Comparison of ENCODE assay signal across 22 cellular contexts in the genomic region with DNA sequence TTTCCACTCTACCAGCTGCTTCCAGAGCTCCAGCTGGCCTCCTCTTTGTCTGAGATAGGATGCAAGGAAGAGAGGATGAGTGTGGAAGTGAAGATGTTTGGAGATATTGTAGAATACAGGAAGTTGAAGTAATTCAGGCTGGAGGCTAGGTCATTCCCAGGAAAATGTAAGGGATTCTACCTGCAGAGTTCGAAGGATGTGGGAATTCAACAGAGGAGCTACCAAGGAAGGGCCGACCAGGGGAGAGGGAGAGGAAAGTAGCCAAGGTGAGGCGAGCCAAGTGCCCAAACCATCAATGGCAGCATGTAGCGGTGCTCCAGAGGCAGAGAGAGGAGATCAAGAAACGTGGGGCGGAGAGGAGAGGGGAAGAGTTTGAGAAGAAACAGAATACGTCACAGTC. TPM values are rescaled to one million over a fixed set of nuclear protein-coding genes. Genes with fewer than 3 reads are reported as not detected.
DNase-seq lines count a peak whose midpoint lies in the region; ATAC-seq and TF ChIP-seq lines count a peak whose summit lies in the region.
"Had no signal": no experiment of that assay in that cellular context is flagged by ENCODE, and none has a peak within 500 bp of the region (broad histone marks: within the 10 kb centered on the region; RNA-seq: fewer than 3 reads in every experiment).

No MANE protein-coding gene starts in this region.

- CTCF ChIA-PET in WTC11 (lab: Charles Lee), result interaction anchor here (0.7 to 5.6 kb wide), 12 partner anchors 12 to 167 kb away, joined by 3 to 104 read pairs (median 20); no protein-coding TSS in a partner anchor

- H3K9me3 Mint-ChIP-seq in activated naive CD4-positive, alpha-beta T cell treated with anti-CD3 and anti-CD28 coated beads, Interleukin-2, amount 50 U/mL, for 24 hours, result no peaks in the 10 kb centered on the region
- H3K9me3 Mint-ChIP-seq in WTC11 (peaks cover 9% of the 10 kb centered on the region), mesothelial cell of epicardium (peaks cover 8% of the 10 kb centered on the region), type B pancreatic cell (peaks cover 7% of the 10 kb centered on the region)
- H3K9me3 Mint-ChIP-seq: effector memory CD8-positive, alpha-beta T cell had no signal

- no peaks in the 10 kb centered on the region for H3K36me3 Mint-ChIP-seq in activated naive CD4-positive, alpha-beta T cell treated with anti-CD3 and anti-CD28 coated beads, Interleukin-2, amount 50 U/mL, for 24 hours
- H3K36me3 Mint-ChIP-seq in WTC11 (no peaks in the 10 kb centered on the region; the same call in none of the 2 replicates), mesothelial cell of epicardium (peaks cover 5% of the 10 kb centered on the region), type B pancreatic cell (peaks cover 7% of the 10 kb centered on the region)

- POLR2A ChIA-PET in WTC11 (lab: Charles Lee), result no interaction called here

- H3K27me3 Mint-ChIP-seq in activated naive CD4-positive, alpha-beta T cell treated with anti-CD3 and anti-CD28 coated beads, Interleukin-2, amount 50 U/mL, for 24 hours, result peaks cover 47% of the 10 kb centered on the region
- H3K27me3 Mint-ChIP-seq in WTC11 (ENCODE audit: low read depth) (peaks cover 55% of the 10 kb centered on the region), mesothelial cell of epicardium (ENCODE audit: low read depth) (peaks cover 76% of the 10 kb centered on the region), type B pancreatic cell (peaks cover 85% of the 10 kb centered on the region)

- no peak for ATAC-seq in WTC11
- ATAC-seq in HG03460 (IDR thresholded peaks at IDR 0.05; ENCODE audit: unreplicated experiment), result no peak
- ATAC-seq: effector memory CD8-positive, alpha-beta T cell had no signal

- peak overlapping the region; percentile 24 for H3K4me3 Mint-ChIP-seq in activated naive CD4-positive, alpha-beta T cell treated with anti-CD3 and anti-CD28 coated beads, Interleukin-2, amount 50 U/mL, for 24 hours
- H3K4me3 Mint-ChIP-seq in WTC11, result peak overlapping the region; percentile 56
- H3K4me3 Mint-ChIP-seq in mesothelial cell of epicardium, result peak overlapping the region; percentile 37
- H3K4me3 Mint-ChIP-seq in type B pancreatic cell, result peak overlapping the region; percentile 72
- H3K4me3 Mint-ChIP-seq: activated CD8-positive, alpha-beta T cell treated with anti-CD3 and anti-CD28 coated beads, Interleukin-2, amount 10 ng/mL, durations not matched to agents 7 days and 5 days had no signal

- H3K4me1 Mint-ChIP-seq in activated naive CD4-positive, alpha-beta T cell treated with anti-CD3 and anti-CD28 coated beads, Interleukin-2, amount 50 U/mL, for 24 hours, result peaks cover 5% of the 10 kb centered on the region
- H3K4me1 Mint-ChIP-seq in WTC11, result peaks cover 30% of the 10 kb centered on the region
- H3K4me1 Mint-ChIP-seq in mesothelial cell of epicardium, result peaks cover 6% of the 10 kb centered on the region
- H3K4me1 Mint-ChIP-seq in type B pancreatic cell (ENCODE audit: unreplicated experiment), result peaks cover 7% of the 10 kb centered on the region

- TF ChIP-seq CTCF in WTC11 (IDR thresholded peaks at IDR 0.05) (no peak), mesothelial cell of epicardium (IDR thresholded peaks at IDR 0.05; ENCODE audit: unreplicated experiment) (no peak), type B pancreatic cell (conservative IDR thresholded peaks at IDR 0.05) (no peak)

- no peak overlapping the region for H3K27ac Mint-ChIP-seq in activated naive CD4-positive, alpha-beta T cell treated with anti-CD3 and anti-CD28 coated beads, Interleukin-2, amount 50 U/mL, for 24 hours
- H3K27ac Mint-ChIP-seq in WTC11 (no peak overlapping the region), mesothelial cell of epicardium (no peak overlapping the region), type B pancreatic cell (no peak overlapping the region)
- H3K27ac Mint-ChIP-seq: activated CD8-positive, alpha-beta T cell treated with anti-CD3 and anti-CD28 coated beads, Interleukin-2, amount 10 ng/mL, durations not matched to agents 7 days and 5 days; effector memory CD8-positive, alpha-beta T cell had no signal

- no peak for DNase-seq in activated naive CD4-positive, alpha-beta T cell treated with anti-CD3 and anti-CD28 coated beads, Interleukin-2, amount 50 U/mL, for 16 hours
- DNase-seq in WTC11 (ENCODE audit: low spot score) (no peak), mesothelial cell of epicardium (ENCODE audit: low spot score in 2 of 2, unreplicated experiment in 2 of 2) (no peak), type B pancreatic cell (ENCODE audit: extremely low spot score, unreplicated experiment) (no peak), SIG-M5 (lab: John Stamatoyannopoulos, UW) (no peak)
- DNase-seq: activated CD4-positive, alpha-beta T cell treated with anti-CD3 and anti-CD28 coated beads for 1 hour; activated CD8-positive, alpha-beta T cell treated with anti-CD3 and anti-CD28 coated beads, Interleukin-2, amount 10 ng/mL, durations not matched to agents 7 days and 5 days; activated naive CD4-positive, alpha-beta T cell; BE2C; DMS79 treated with DMSO at 0.1 percent for 48 hours; effector memory CD8-positive, alpha-beta T cell; foreskin keratinocyte; GF-D8; HCEC 1CT; heart right ventricle; NCI-H1417; NCI-H226; NCI-H69; tibial artery had no signal

TF ChIP-seq in WTC11, 78 proteins besides CTCF, POLR2A, EP300 and RAD21:
- no peak for TF ChIP-seq JUN (CRISPR knock-in tag; IDR thresholded peaks at IDR 0.05)
- TF ChIP-seq TP53 (CRISPR knock-in tag; IDR thresholded peaks at IDR 0.05), result no peak
- TF ChIP-seq OVOL2 (CRISPR knock-in tag; IDR thresholded peaks at IDR 0.05; ENCODE audit: borderline replicate concordance), result no peak
- TF ChIP-seq, protein P1, sequence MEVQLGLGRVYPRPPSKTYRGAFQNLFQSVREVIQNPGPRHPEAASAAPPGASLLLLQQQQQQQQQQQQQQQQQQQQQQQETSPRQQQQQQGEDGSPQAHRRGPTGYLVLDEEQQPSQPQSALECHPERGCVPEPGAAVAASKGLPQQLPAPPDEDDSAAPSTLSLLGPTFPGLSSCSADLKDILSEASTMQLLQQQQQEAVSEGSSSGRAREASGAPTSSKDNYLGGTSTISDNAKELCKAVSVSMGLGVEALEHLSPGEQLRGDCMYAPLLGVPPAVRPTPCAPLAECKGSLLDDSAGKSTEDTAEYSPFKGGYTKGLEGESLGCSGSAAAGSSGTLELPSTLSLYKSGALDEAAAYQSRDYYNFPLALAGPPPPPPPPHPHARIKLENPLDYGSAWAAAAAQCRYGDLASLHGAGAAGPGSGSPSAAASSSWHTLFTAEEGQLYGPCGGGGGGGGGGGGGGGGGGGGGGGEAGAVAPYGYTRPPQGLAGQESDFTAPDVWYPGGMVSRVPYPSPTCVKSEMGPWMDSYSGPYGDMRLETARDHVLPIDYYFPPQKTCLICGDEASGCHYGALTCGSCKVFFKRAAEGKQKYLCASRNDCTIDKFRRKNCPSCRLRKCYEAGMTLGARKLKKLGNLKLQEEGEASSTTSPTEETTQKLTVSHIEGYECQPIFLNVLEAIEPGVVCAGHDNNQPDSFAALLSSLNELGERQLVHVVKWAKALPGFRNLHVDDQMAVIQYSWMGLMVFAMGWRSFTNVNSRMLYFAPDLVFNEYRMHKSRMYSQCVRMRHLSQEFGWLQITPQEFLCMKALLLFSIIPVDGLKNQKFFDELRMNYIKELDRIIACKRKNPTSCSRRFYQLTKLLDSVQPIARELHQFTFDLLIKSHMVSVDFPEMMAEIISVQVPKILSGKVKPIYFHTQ (CRISPR knock-in tag; IDR thresholded peaks at IDR 0.05), result no peak
- TF ChIP-seq ZNF671 (CRISPR knock-in tag; IDR thresholded peaks at IDR 0.05), result no peak
- TF ChIP-seq NR3C1 (CRISPR knock-in tag; conservative IDR thresholded peaks at IDR 0.05; ENCODE audit: low read depth), result no peak
- no peak for TF ChIP-seq ZNF416 (CRISPR knock-in tag; IDR thresholded peaks at IDR 0.05)

RNA-seq across cellular contexts. Expression of gene EPHB3, which starts 49.0 kb away (rescaled TPM):
- total RNA-seq in WTC11 (2021), result 5.3 to 11.4 TPM (median 6.3 TPM) in 3 replicates
- total RNA-seq in mesothelial cell of epicardium, result 98.9 to 115 TPM (median 106 TPM) in 3 replicates
- total RNA-seq in type B pancreatic cell (ENCODE audit: low replicate concordance), result 57.7 and 65.0 TPM in 2 replicates
- total RNA-seq: K562 had no signal
